In the genomic region with DNA sequence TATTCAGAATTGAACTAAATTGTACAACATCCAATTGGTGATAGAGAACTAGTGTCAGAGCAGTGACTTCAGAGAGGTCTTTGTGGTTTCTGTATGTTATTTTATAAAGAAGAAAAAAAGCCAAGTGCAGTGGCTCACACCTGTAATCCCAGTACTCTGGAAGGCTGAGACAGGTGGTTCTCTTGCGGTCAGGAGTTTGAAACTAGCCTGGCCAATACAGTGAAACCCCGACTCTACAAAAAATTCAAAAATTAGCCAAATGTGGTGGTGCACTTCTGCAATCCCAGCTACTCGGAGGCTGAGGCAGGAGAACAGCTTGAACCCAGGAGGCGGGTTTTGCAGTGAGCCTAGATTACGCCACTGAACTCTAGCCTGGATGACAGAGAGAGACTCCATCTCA, we compare ENCODE assay signal across 25 cellular contexts.
"Had no signal": no experiment of that assay in that cellular context is flagged by ENCODE, and none has a peak within 500 bp of the region (broad histone marks: within the 10 kb centered on the region; RNA-seq: fewer than 3 reads in every experiment).

No MANE protein-coding gene starts in this region.

- H3K4me1 ChIP-seq: neural progenitor cell, parathyroid adenoma had no signal

- H3K36me3 ChIP-seq: gastrocnemius medialis, right lobe of liver had no signal

- H3K27me3 ChIP-seq: gastrocnemius medialis, left lung, neural progenitor cell, right lobe of liver, testis, tibial artery had no signal

- H3K27me3 Mint-ChIP-seq: naive thymus-derived CD4-positive, alpha-beta T cell; progenitor cell of endocrine pancreas; stimulated activated naive CD8-positive, alpha-beta T cell treated with anti-CD3 and anti-CD28 coated beads, Interleukin-15, amount 100 ng/mL, for 72 hours; type B pancreatic cell had no signal

- H3K4me3 ChIP-seq: gastrocnemius medialis, left lung, neural progenitor cell, right lobe of liver, testis, tibial artery had no signal

- H3K9ac ChIP-seq: neural progenitor cell, parathyroid adenoma had no signal

- H3K4me3 Mint-ChIP-seq: nephron; neural progenitor cell; stimulated activated naive CD8-positive, alpha-beta T cell treated with anti-CD3 and anti-CD28 coated beads, Interleukin-15, amount 100 ng/mL, for 72 hours; type B pancreatic cell had no signal

- H3K4me2 ChIP-seq: neural progenitor cell had no signal

- H3K27ac Mint-ChIP-seq: neural progenitor cell, progenitor cell of endocrine pancreas, type B pancreatic cell had no signal

- H2AFZ ChIP-seq: neural progenitor cell, parathyroid adenoma had no signal

- DNase-seq: cortex of kidney; effector CD4-positive, alpha-beta T cell; gastrocnemius medialis; kidney; left cardiac atrium; left lung; mesenchymal stem cell; midbrain; naive thymus-derived CD4-positive, alpha-beta T cell; right lobe of liver; small intestine; stimulated activated CD4-positive, alpha-beta T cell treated with anti-CD3 and anti-CD28 coated beads, Interleukin-15, amount 100 ng/mL, for 24 hours; stimulated activated CD4-positive, alpha-beta T cell treated with anti-CD3 and anti-CD28 coated beads, Interleukin-2, amount 100 ng/mL, for 48 hours; stimulated activated CD8-positive, alpha-beta memory T cell treated with anti-CD3 and anti-CD28 coated beads, Interleukin-4, amount 100 ng/mL, for 48 hours; stimulated activated naive CD4-positive, alpha-beta T cell; stimulated activated naive CD8-positive, alpha-beta T cell treated with anti-CD3 and anti-CD28 coated beads, Interleukin-15, amount 100 ng/mL, for 72 hours; testis; tibial artery had no signal

- H3K27ac ChIP-seq: epithelial cell of prostate, gastrocnemius medialis, left lung, neural progenitor cell, parathyroid adenoma, right lobe of liver, testis, tibial artery had no signal

- H3K4me1 Mint-ChIP-seq: neural progenitor cell had no signal

- ATAC-seq: esophagus mucosa; gastrocnemius medialis; left cardiac atrium; left lung; naive thymus-derived CD4-positive, alpha-beta T cell; right lobe of liver; stimulated activated naive CD8-positive, alpha-beta T cell treated with anti-CD3 and anti-CD28 coated beads, Interleukin-15, amount 100 ng/mL, for 72 hours had no signal
